Comparison of ENCODE assay signal across 8 cellular contexts in genomic region chr19:50090706-50091105, GRCh38.
DNase-seq lines count a peak whose midpoint lies in the region; ATAC-seq and TF ChIP-seq lines count a peak whose summit lies in the region.
"Not testable (repeated sequence)": the region's sequence is repeated elsewhere in the genome, so short reads cannot be mapped to it uniquely, and the experiment has no call there.

No MANE protein-coding gene starts in this region.

- CTCF ChIA-PET in activated CD8-positive, alpha-beta T cell treated with anti-CD3 and anti-CD28 coated beads, Interleukin-2, amount 10 ng/mL, durations not matched to agents 7 days and 5 days (lab: Charles Lee) = not testable (repeated sequence)

- intact Hi-C loops in upper lobe of right lung (cut with DNase I) = not testable (repeated sequence)

- DNase-seq in DND-41 = peak; percentile 55
- peak; percentile 17 for DNase-seq in HT1080 (ENCODE audit: low read depth)
- DNase-seq in activated CD8-positive, alpha-beta T cell treated with anti-CD3 and anti-CD28 coated beads, Interleukin-2, amount 10 ng/mL, durations not matched to agents 7 days and 5 days = peak; percentile 45
- peak; percentile 26 for DNase-seq in activated naive CD4-positive, alpha-beta T cell treated with anti-CD3 and anti-CD28 coated beads, Interleukin-2, amount 50 U/mL, for 16 hours
- DNase-seq in glutamatergic neuron = not testable (repeated sequence)
- peak; percentile 47 to 59 for DNase-seq in stimulated activated CD4-positive, alpha-beta T cell treated with anti-CD3 and anti-CD28 coated beads, Interleukin-2, amount 100 ng/mL, for 24 hours
- DNase-seq in upper lobe of right lung = peak; percentile 59

- ATAC-seq in DND-41 (ENCODE audit: insufficient read depth, low read depth) = peak; percentile 57
- ATAC-seq in SK-N-SH treated with all-trans-retinoic acid at 6 μM for 48 hours = peak; percentile 58
- not testable (repeated sequence) for ATAC-seq in activated CD8-positive, alpha-beta T cell treated with anti-CD3 and anti-CD28 coated beads, Interleukin-2, amount 10 ng/mL, durations not matched to agents 7 days and 5 days
- peak; percentile 48 for ATAC-seq in upper lobe of right lung

- H3K36me3 ChIP-seq in DND-41 (ENCODE audit: insufficient read depth, low read length); upper lobe of right lung: not testable (repeated sequence)

- H3K4me1 Mint-ChIP-seq in activated CD8-positive, alpha-beta T cell treated with anti-CD3 and anti-CD28 coated beads, Interleukin-2, amount 10 ng/mL, durations not matched to agents 7 days and 5 days (ENCODE audit: low read depth); glutamatergic neuron (ENCODE audit: low read depth, unreplicated experiment): not testable (repeated sequence)

- H3K9ac ChIP-seq in DND-41 (ENCODE audit: low read depth, low read length) = not testable (repeated sequence)

- not testable (repeated sequence) for H3K4me3 ChIP-seq in DND-41 (ENCODE audit: low read depth in 1 of 2, low read length in 2 of 2); upper lobe of right lung

- H2AFZ ChIP-seq in DND-41 (ENCODE audit: low read depth, low read length) = not testable (repeated sequence)

- TF ChIP-seq CTCF in DND-41 (IDR thresholded peaks at IDR 0.05; ENCODE audit: borderline replicate concordance, extremely low read depth, low read length, poor library complexity, severe bottlenecking) = peak; percentile 60
- peak; percentile 14 for TF ChIP-seq CTCF in glutamatergic neuron (IDR thresholded peaks at IDR 0.05; ENCODE audit: partially characterized antibody, unreplicated experiment)
- TF ChIP-seq CTCF in upper lobe of right lung (IDR thresholded peaks at IDR 0.05) = peak; percentile 35

- H3K27ac ChIP-seq in DND-41 (ENCODE audit: low read length); upper lobe of right lung: not testable (repeated sequence)

- not testable (repeated sequence) for H3K36me3 Mint-ChIP-seq in activated CD8-positive, alpha-beta T cell treated with anti-CD3 and anti-CD28 coated beads, Interleukin-2, amount 10 ng/mL, durations not matched to agents 7 days and 5 days (ENCODE audit: low read depth); glutamatergic neuron (ENCODE audit: unreplicated experiment)

- not testable (repeated sequence) for H3K9me3 Mint-ChIP-seq in activated CD8-positive, alpha-beta T cell treated with anti-CD3 and anti-CD28 coated beads, Interleukin-2, amount 10 ng/mL, durations not matched to agents 7 days and 5 days (ENCODE audit: insufficient read depth); glutamatergic neuron (ENCODE audit: unreplicated experiment)

- H3K27me3 Mint-ChIP-seq in activated CD8-positive, alpha-beta T cell treated with anti-CD3 and anti-CD28 coated beads, Interleukin-2, amount 10 ng/mL, durations not matched to agents 7 days and 5 days (ENCODE audit: low read depth); glutamatergic neuron (ENCODE audit: unreplicated experiment): not testable (repeated sequence)

- H3K4me1 ChIP-seq in DND-41 (ENCODE audit: insufficient read depth, low read length); upper lobe of right lung: not testable (repeated sequence)

- H4K20me1 ChIP-seq in DND-41 (ENCODE audit: insufficient read depth, low read length) = not testable (repeated sequence)

- H3K9me3 ChIP-seq in DND-41 (ENCODE audit: insufficient read depth, low read length, severe bottlenecking); upper lobe of right lung: not testable (repeated sequence)

- H3K27ac Mint-ChIP-seq in activated CD8-positive, alpha-beta T cell treated with anti-CD3 and anti-CD28 coated beads, Interleukin-2, amount 10 ng/mL, durations not matched to agents 7 days and 5 days; glutamatergic neuron (ENCODE audit: unreplicated experiment): not testable (repeated sequence)

- H3K4me3 Mint-ChIP-seq in activated CD8-positive, alpha-beta T cell treated with anti-CD3 and anti-CD28 coated beads, Interleukin-2, amount 10 ng/mL, durations not matched to agents 7 days and 5 days; glutamatergic neuron (ENCODE audit: unreplicated experiment): not testable (repeated sequence)

- not testable (repeated sequence) for H3K4me2 ChIP-seq in DND-41 (ENCODE audit: insufficient read depth, low read length)

- H3K27me3 ChIP-seq in DND-41 (ENCODE audit: insufficient read depth, low read length, poor library complexity); upper lobe of right lung: not testable (repeated sequence)

- POLR2A ChIA-PET in activated CD8-positive, alpha-beta T cell treated with anti-CD3 and anti-CD28 coated beads, Interleukin-2, amount 10 ng/mL, durations not matched to agents 7 days and 5 days (lab: Charles Lee) = not testable (repeated sequence)

- H3K79me2 ChIP-seq in DND-41 (ENCODE audit: insufficient read depth, low read length) = not testable (repeated sequence)
